Comparison of ENCODE assay signal across 9 cellular contexts in the genomic region with DNA sequence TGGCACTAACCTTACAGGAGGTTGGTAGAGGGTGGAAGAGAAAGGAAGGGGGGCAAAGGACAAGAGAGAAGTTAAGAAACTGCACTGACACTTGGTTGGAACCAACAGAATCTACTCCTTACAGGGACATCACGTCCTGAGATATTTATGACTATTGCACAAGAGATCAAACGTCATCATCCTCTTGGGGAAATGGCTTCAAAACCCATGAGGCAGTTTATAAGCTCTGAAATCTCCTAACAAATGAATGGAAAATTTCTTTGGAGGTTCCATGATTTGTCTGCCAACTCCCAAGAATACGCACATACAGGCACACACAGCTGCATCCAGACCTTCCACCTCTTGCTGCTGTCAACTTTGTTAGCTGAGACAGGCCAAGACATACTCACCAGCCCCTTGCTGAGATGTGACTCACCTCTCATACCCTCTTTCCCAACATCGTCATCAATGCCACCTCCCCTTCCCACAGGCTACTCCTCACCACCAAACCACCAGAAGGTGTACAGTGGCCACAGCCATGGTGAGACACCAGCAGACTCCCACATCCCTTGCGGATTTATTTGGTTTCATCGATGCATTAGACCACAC.
DNase-seq lines count a peak whose midpoint lies in the region; ATAC-seq, FAIRE-seq and TF ChIP-seq lines count a peak whose summit lies in the region.
"Had no signal": no experiment of that assay in that cellular context is flagged by ENCODE, and none has a peak within 500 bp of the region (broad histone marks: within the 10 kb centered on the region; RNA-seq: fewer than 3 reads in every experiment).

No MANE protein-coding gene starts in this region.

- H3K27ac Mint-ChIP-seq in activated CD4-positive, alpha-beta T cell treated with anti-CD3 and anti-CD28 coated beads, Interleukin-2, amount 10 ng/mL, durations not matched to agents 24 days and 14 days: no peak overlapping the region

- H3K36me3 Mint-ChIP-seq in activated CD4-positive, alpha-beta T cell treated with anti-CD3 and anti-CD28 coated beads, Interleukin-2, amount 10 ng/mL, durations not matched to agents 24 days and 14 days (ENCODE audit: low read depth): no peaks in the 10 kb centered on the region

- TF ChIP-seq CTCF in fibroblast of mammary gland (conservative IDR thresholded peaks at IDR 0.05; ENCODE audit: control insufficient read depth, insufficient read depth, low read depth, low read length) (no peak), D721Med (IDR thresholded peaks at IDR 0.05; ENCODE audit: insufficient read depth, missing control alignments) (no peak)

- peaks cover 18% of the 10 kb centered on the region for H3K27me3 Mint-ChIP-seq in activated CD4-positive, alpha-beta T cell treated with anti-CD3 and anti-CD28 coated beads, Interleukin-2, amount 10 ng/mL, durations not matched to agents 24 days and 14 days

- H3K4me3 ChIP-seq in fibroblast of mammary gland (ENCODE audit: control insufficient read depth, low read depth, low read length): no peak overlapping the region
- H3K4me3 ChIP-seq: BLaER1 had no signal

- intact Hi-C loops in activated CD4-positive, alpha-beta T cell treated with anti-CD3 and anti-CD28 coated beads, Interleukin-2, amount 10 ng/mL, durations not matched to agents 24 days and 14 days (cut with micrococcal nuclease): no loop called here

- H3K4me3 Mint-ChIP-seq in activated CD4-positive, alpha-beta T cell treated with anti-CD3 and anti-CD28 coated beads, Interleukin-2, amount 10 ng/mL, durations not matched to agents 24 days and 14 days: no peak overlapping the region

- H3K4me1 Mint-ChIP-seq in activated CD4-positive, alpha-beta T cell treated with anti-CD3 and anti-CD28 coated beads, Interleukin-2, amount 10 ng/mL, durations not matched to agents 24 days and 14 days: no peaks in the 10 kb centered on the region

- peak; percentile 59 for DNase-seq in activated CD4-positive, alpha-beta T cell treated with anti-CD3 and anti-CD28 coated beads, Interleukin-2, amount 10 ng/mL, durations not matched to agents 24 days and 14 days
- no peak for DNase-seq in activated CD4-positive, alpha-beta T cell treated with anti-CD3 and anti-CD28 coated beads, Interleukin-2, amount 50 U/mL, for 1 hour
- DNase-seq in RPMI7951 (ENCODE audit: low read depth) (peak; percentile 94), fibroblast of mammary gland (ENCODE audit: low read depth) (peak; percentile 99), NCI-H748 treated with DMSO at 0.1 percent for 48 hours (lab: John Stamatoyannopoulos, UW) (no peak), D721Med (ENCODE audit: insufficient read length, low spot score) (no peak), NAMALWA (ENCODE audit: low spot score) (no peak)
- peak; percentile 15 for DNase-seq in stimulated activated naive CD8-positive, alpha-beta T cell treated with anti-CD3 and anti-CD28 coated beads, Interleukin-15, Interleukin-2, amounts not matched to agents 100 U/mL and 50 U/mL, for 24 hours

- ATAC-seq in stimulated activated naive CD8-positive, alpha-beta T cell treated with anti-CD3 and anti-CD28 coated beads, Interleukin-15, Interleukin-2, amounts not matched to agents 100 U/mL and 50 U/mL, for 24 hours: peak; percentile 69

- FAIRE-seq in D721Med (lab: Jason Lieb, UNC): no peak

- no peaks in the 10 kb centered on the region for H3K9me3 Mint-ChIP-seq in activated CD4-positive, alpha-beta T cell treated with anti-CD3 and anti-CD28 coated beads, Interleukin-2, amount 10 ng/mL, durations not matched to agents 24 days and 14 days

Comparison
In these comparisons a context has a peak if more than half of its experiments do, and no peak if none do; other contexts are left out.
1. DNase-seq: peak in activated CD4-positive, alpha-beta T cell treated with anti-CD3 and anti-CD28 coated beads, Interleukin-2, amount 10 ng/mL, durations not matched to agents 24 days and 14 days (single experiment), RPMI7951 (single experiment), fibroblast of mammary gland (single experiment) and stimulated activated naive CD8-positive, alpha-beta T cell treated with anti-CD3 and anti-CD28 coated beads, Interleukin-15, Interleukin-2, amounts not matched to agents 100 U/mL and 50 U/mL, for 24 hours (single experiment); none in activated CD4-positive, alpha-beta T cell treated with anti-CD3 and anti-CD28 coated beads, Interleukin-2, amount 50 U/mL, for 1 hour (single experiment), NCI-H748 treated with DMSO at 0.1 percent for 48 hours (single experiment), D721Med (single experiment) and NAMALWA (single experiment).